ENCODE assay signal across 8 cellular contexts in the genomic region with DNA sequence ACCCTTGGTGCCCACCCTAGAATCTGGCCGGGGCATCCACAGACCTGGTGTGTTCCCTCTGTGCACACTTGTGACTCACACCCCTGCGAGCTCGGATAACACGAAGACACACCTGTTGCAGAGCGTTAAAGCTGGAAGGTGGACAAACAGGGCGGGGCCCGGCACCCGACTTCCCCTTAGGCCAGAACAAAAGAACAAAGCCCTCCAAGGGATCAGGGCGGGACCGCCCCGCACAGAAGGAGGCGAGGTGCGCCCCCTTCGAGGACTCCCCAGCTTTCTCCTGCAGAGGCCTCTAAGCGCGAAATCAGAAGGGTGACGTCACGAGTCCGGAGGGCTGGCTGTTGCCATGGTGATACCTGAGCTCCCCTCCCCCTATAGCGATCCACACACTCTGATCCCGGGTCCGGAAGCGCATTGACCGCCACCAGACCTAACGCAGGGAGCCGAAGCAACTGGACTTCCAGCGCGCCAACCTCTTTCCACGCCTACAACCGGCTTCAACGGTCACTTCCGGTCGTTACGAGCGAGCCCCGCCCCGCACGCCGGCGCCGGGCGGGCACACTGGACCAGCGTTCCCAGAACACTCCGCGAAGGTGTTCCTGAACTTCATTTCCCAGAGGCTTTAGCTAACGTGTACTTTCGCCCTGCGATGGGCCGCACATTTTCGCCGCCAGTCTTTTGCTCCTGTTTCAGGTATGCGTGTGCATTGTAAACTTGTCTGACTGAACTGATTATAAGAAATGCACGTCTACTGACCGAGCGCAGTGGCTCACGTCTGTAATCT. TPM values are rescaled to one million over a fixed set of nuclear protein-coding genes. Genes with fewer than 3 reads are reported as not detected.
DNase-seq lines count a peak whose midpoint lies in the region; ATAC-seq, FAIRE-seq and TF ChIP-seq lines count a peak whose summit lies in the region.

A gene (minus strand): TSS at position 489 of the 784 bp plus-strand sequence. CDS start 811 bp downstream, outside the sequence.

- peak within 1 kb of the TSS; percentile 96 for H3K4me3 ChIP-seq in AG04449 (ENCODE audit: low read depth, low read length)
- H3K4me3 ChIP-seq in bronchial epithelial cell (ENCODE audit: low read depth, low read length), result peak within 1 kb of the TSS; percentile 69
- H3K4me3 ChIP-seq in small intestine (ENCODE audit: low read depth in 1 of 2, low read length in 2 of 2), result peak within 1 kb of the TSS; percentile 18 to 66

- FAIRE-seq in bronchial epithelial cell (lab: Jason Lieb, UNC) (no peak), small intestine (lab: Jason Lieb, UNC) (no peak)

- CTCF ChIA-PET in AG04449 (lab: Yijun Ruan, JAX), result interaction anchor here (1.1 kb wide), 1 partner anchor 11 kb away, joined by 3 read pairs; no protein-coding TSS in a partner anchor

- H3K27me3 ChIP-seq in bronchial epithelial cell (ENCODE audit: control insufficient read depth, insufficient read depth, low read length) (no peaks in the 10 kb centered on the region), small intestine (ENCODE audit: control insufficient read depth in 2 of 2, insufficient read depth in 2 of 2, low read length in 2 of 2) (no peaks in the 10 kb centered on the region)

- DNase-seq in AG04449 (ENCODE audit: low read depth, low spot score), result peak; percentile 83
- peak; percentile 97 for DNase-seq in NCI-H2196 treated with DMSO at 0.1 percent for 48 hours (lab: John Stamatoyannopoulos, UW; ENCODE audit: unreplicated experiment)
- peak; percentile 91 for DNase-seq in bronchial epithelial cell (ENCODE audit: low read depth)
- DNase-seq in iPS-NIHi11 (ENCODE audit: low spot score), result peak; percentile 91
- peak; percentile 98 for DNase-seq in small intestine

- H3K36me3 ChIP-seq in bronchial epithelial cell (ENCODE audit: control insufficient read depth, insufficient read depth, low read length) (no peaks in the 10 kb centered on the region), small intestine (ENCODE audit: control insufficient read depth in 2 of 2, insufficient read depth in 2 of 2, low read length in 2 of 2) (no peaks in the 10 kb centered on the region)

- peaks cover 0 to 4% of the 10 kb centered on the region in 2 donors for H3K4me1 ChIP-seq in small intestine (ENCODE audit: control insufficient read depth in 2 of 2, insufficient read depth in 1 of 2, low read depth in 1 of 2, low read length in 1 of 2)

- no peaks in the 10 kb centered on the region for H3K9me3 ChIP-seq in small intestine (ENCODE audit: control insufficient read depth, low read depth)

- H3K27ac ChIP-seq in VCaP (peak within 1 kb of the TSS; percentile 89), small intestine (ENCODE audit: low read depth in 1 of 2, low read length in 1 of 2) (peak within 1 kb of the TSS; percentile 89)

- WGBS in small intestine, 3 donors, result 0 to 1% (median 0%) methylated on average over 55 to 56 of the region's 56 CpGs

- peak; percentile 71 for ATAC-seq in GM18870 (IDR thresholded peaks at IDR 0.05; ENCODE audit: unreplicated experiment)
- ATAC-seq in HG03135 (IDR thresholded peaks at IDR 0.05; ENCODE audit: unreplicated experiment), result peak; percentile 78

- POLR2A ChIA-PET in AG04449 (lab: Yijun Ruan, JAX), result interaction anchor here (0.6 to 1.0 kb wide), 2 partner anchors 84 to 177 kb away, joined by 3 to 5 read pairs; a partner anchor contains a TSS

- TF ChIP-seq CTCF in AG04449 (IDR thresholded peaks at IDR 0.05; ENCODE audit: insufficient read depth, low read length, missing control alignments) (no peak), VCaP (conservative IDR thresholded peaks at IDR 0.05) (no peak), bronchial epithelial cell (IDR thresholded peaks at IDR 0.05; ENCODE audit: insufficient read depth, low read length, severe bottlenecking) (no peak)

RNA-seq across cellular contexts. Expression of the gene that starts here (rescaled TPM):
- total RNA-seq in bronchial epithelial cell, result 6.0 and 6.8 TPM in 2 replicates
- polyA plus RNA-seq in small intestine, result 1 to 10 TPM; 1.6 to 3.7 (median 1.8) TPM

Comparison
In these comparisons a context has a peak if more than half of its experiments do, and no peak if none do; other contexts are left out.
1. Peak in every context shown above with its lines: DNase-seq, ATAC-seq, H3K4me3 ChIP-seq and H3K27ac ChIP-seq.
2. H3K4me3 ChIP-seq: peak in every context shown above with its lines; median percentile 96 in AG04449; 69 in bronchial epithelial cell; 42 in small intestine.